In the genomic region with DNA sequence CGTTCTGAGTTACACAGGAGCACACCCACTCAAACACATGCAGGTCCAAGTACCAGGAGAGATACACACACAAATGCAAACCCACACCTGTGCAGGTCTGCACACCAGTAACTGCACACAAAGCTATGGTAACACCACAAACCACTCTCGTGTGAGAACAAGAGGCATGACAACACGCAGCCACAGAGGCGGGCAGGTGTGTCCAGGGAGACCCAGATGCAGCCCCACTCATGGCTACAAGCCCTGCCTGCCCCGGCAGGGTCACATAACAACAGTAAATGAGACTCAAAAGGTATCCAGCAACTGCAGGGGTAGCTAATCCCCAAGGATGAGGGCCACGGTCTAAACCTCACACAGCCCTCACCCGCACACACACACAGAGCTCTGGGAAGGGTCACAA, we compare ENCODE assay signal across 17 cellular contexts. TPM values are rescaled to one million over a fixed set of nuclear protein-coding genes. Genes with fewer than 3 reads are reported as not detected.
DNase-seq lines count a peak whose midpoint lies in the region; ATAC-seq, FAIRE-seq and TF ChIP-seq lines count a peak whose summit lies in the region.
"Had no signal": no experiment of that assay in that cellular context is flagged by ENCODE, and none has a peak within 500 bp of the region (broad histone marks: within the 10 kb centered on the region; RNA-seq: fewer than 3 reads in every experiment).

No MANE protein-coding gene starts in this region.

- WGBS in hepatocyte (ENCODE audit: low lambda C conversion rate, missing lambda C conversion rate) = 79% methylated on average over 7 of the region's 7 CpGs
- WGBS in pancreas, 2 donors = 16 to 20% methylated on average over 7 of the region's 7 CpGs

- H3K9me3 ChIP-seq in hepatocyte (ENCODE audit: low read depth) (no peaks in the 10 kb centered on the region), pancreas (no peaks in the 10 kb centered on the region), Peyer's patch (no peaks in the 10 kb centered on the region), gastrocnemius medialis (no peaks in the 10 kb centered on the region)
- H3K9me3 ChIP-seq: gastroesophageal sphincter, MG63, tibial nerve had no signal

- in situ Hi-C loops in gastrocnemius medialis (cut with MboI; ENCODE audit: low sequenced_read_pairs in 4 of 4) = no loop called here

- TF ChIP-seq CTCF in Calu3 (IDR thresholded peaks at IDR 0.05; ENCODE audit: unreplicated experiment) (no peak), hepatocyte (IDR thresholded peaks at IDR 0.05; ENCODE audit: poor library complexity) (no peak), pancreas (IDR thresholded peaks at IDR 0.05) (no peak), Peyer's patch (IDR thresholded peaks at IDR 0.05) (no peak), gastrocnemius medialis (IDR thresholded peaks at IDR 0.05 in 4 of 5, conservative IDR thresholded peaks at IDR 0.05 in 1 of 5) (no peak)

- no peak for ATAC-seq in T-cell (replicated peaks in 1 of 4)
- ATAC-seq in pancreas = no peak
- no peak for ATAC-seq in GM18502 (IDR thresholded peaks at IDR 0.05; ENCODE audit: poor library complexity, unreplicated experiment)
- no peak for ATAC-seq in gastrocnemius medialis
- ATAC-seq: gastroesophageal sphincter had no signal

- CTCF ChIA-PET in Calu3 (lab: Charles Lee) (no interaction called here), T-cell (lab: Charles Lee) (no interaction called here)

- H3K9me3 Mint-ChIP-seq in Calu3 (ENCODE audit: low read depth, unreplicated experiment) = no peaks in the 10 kb centered on the region
- H3K9me3 Mint-ChIP-seq in T-cell = no peaks in the 10 kb centered on the region

- no peaks in the 10 kb centered on the region for H3K9me2 ChIP-seq in hepatocyte (replicated peaks; ENCODE audit: insufficient read depth)

- peaks cover 28% of the 10 kb centered on the region for H3K4me1 Mint-ChIP-seq in Calu3 (ENCODE audit: low read depth, unreplicated experiment)
- H3K4me1 Mint-ChIP-seq in T-cell = peaks cover 0 to 9% (median 8%) of the 10 kb centered on the region in 3 donors

- no peaks in the 10 kb centered on the region for H4K20me1 ChIP-seq in hepatocyte (ENCODE audit: insufficient read depth, poor library complexity, severe bottlenecking)

- no peak overlapping the region for H2AFZ ChIP-seq in hepatocyte

- no peak for TF ChIP-seq POLR2A in Peyer's patch (IDR thresholded peaks at IDR 0.05)
- no peak for TF ChIP-seq POLR2A in gastrocnemius medialis (IDR thresholded peaks at IDR 0.05)

- H3K4me3 ChIP-seq in hepatocyte (no peak overlapping the region), pancreas (peak overlapping the region; percentile 64 to 92 (median 84)), Peyer's patch (peak overlapping the region in 2 of 4 donors; percentile 53 to 64), gastrocnemius medialis (no peak overlapping the region)
- H3K4me3 ChIP-seq: gastroesophageal sphincter, MG63, tibial nerve had no signal

- H3K36me3 Mint-ChIP-seq in Calu3 (ENCODE audit: insufficient read depth, unreplicated experiment) (peaks cover 29% of the 10 kb centered on the region), T-cell (no peaks in the 10 kb centered on the region)

- H3K27ac Mint-ChIP-seq in Calu3 (ENCODE audit: unreplicated experiment) (no peak overlapping the region), T-cell (no peak overlapping the region)

- FAIRE-seq in pancreas (lab: Jason Lieb, UNC) = no peak
- FAIRE-seq: GM19239 had no signal

- H3K79me2 ChIP-seq in hepatocyte = no peaks in the 10 kb centered on the region

- peak overlapping the region; percentile 77 for H3K4me2 ChIP-seq in hepatocyte

- DNase-seq in Calu3 (no peak), T-cell (no peak), hepatocyte (ENCODE audit: low spot score) (no peak), pancreas (peak in 1 of 6 donors; percentile 59), Kasumi-1 (lab: John Stamatoyannopoulos, UW) (no peak), Peyer's patch (no peak), gastrocnemius medialis (no peak)
- DNase-seq: activated CD4-positive, alpha-beta T cell treated with anti-CD3 and anti-CD28 coated beads for 1 hour; left colon; MG63; NCI-H146; NCI-H82; stimulated activated naive CD4-positive, alpha-beta T cell had no signal

- H3K27ac ChIP-seq in hepatocyte (peak overlapping the region; percentile 33), pancreas (peak overlapping the region; percentile 18 to 80 (median 70)), Peyer's patch (no peak overlapping the region), gastrocnemius medialis (no peak overlapping the region)
- H3K27ac ChIP-seq: gastroesophageal sphincter had no signal

- POLR2A ChIA-PET in T-cell (lab: Charles Lee) = no interaction called here

- H3K4me1 ChIP-seq in hepatocyte (ENCODE audit: insufficient read depth) (peaks cover 46% of the 10 kb centered on the region), pancreas (peaks cover 37 to 55% (median 47%) of the 10 kb centered on the region in 3 donors), Peyer's patch (peaks cover 0 to 7% (median 0%) of the 10 kb centered on the region in 4 donors), gastrocnemius medialis (peaks cover 0 to 3% of the 10 kb centered on the region in 2 donors)

- H3K27me3 Mint-ChIP-seq in Calu3 (ENCODE audit: unreplicated experiment) (no peaks in the 10 kb centered on the region), T-cell (peaks cover 27 to 33% of the 10 kb centered on the region in 2 donors)

- intact Hi-C loops in Calu3 (cut with micrococcal nuclease; ENCODE audit: unreplicated experiment) = no loop called here
- intact Hi-C loops in pancreas (cut with DNase I) = no loop called here
- intact Hi-C loops in gastrocnemius medialis (cut with DNase I; ENCODE audit: low total_unique reads) = no loop called here

- H3K36me3 ChIP-seq in hepatocyte (replicated peaks; ENCODE audit: insufficient read depth, low read depth) (no peaks in the 10 kb centered on the region), pancreas (no peaks in the 10 kb centered on the region), Peyer's patch (no peaks in the 10 kb centered on the region), gastrocnemius medialis (no peaks in the 10 kb centered on the region)
- H3K36me3 ChIP-seq: gastroesophageal sphincter, MG63 had no signal

- H3K27me3 ChIP-seq in hepatocyte (no peaks in the 10 kb centered on the region), pancreas (no peaks in the 10 kb centered on the region), Peyer's patch (no peaks in the 10 kb centered on the region), gastrocnemius medialis (peaks cover 22 to 25% (median 25%) of the 10 kb centered on the region in 3 donors)
- H3K27me3 ChIP-seq: MG63 had no signal

- BruUV-seq in Calu3 (replicated peaks; lab: Mats Ljungman, UMichigan) = TSS peak; percentile 20

- H3K4me3 Mint-ChIP-seq in Calu3 (ENCODE audit: low read depth, unreplicated experiment) = peak overlapping the region; percentile 69
- peak overlapping the region in 2 of 3 donors; percentile 44 to 56 for H3K4me3 Mint-ChIP-seq in T-cell

RNA-seq across cellular contexts. Expression of a gene that starts 48.1 kb away (rescaled TPM):
- 23.8 and 26.8 TPM in 2 replicates for total RNA-seq in Calu3 (2022)
- total RNA-seq in T-cell = 1 to 10 TPM in 1 of 5 donors, under 1 TPM in 4; 0.18 to 1.0 (median 0.35) TPM
- total RNA-seq in hepatocyte = 12.0 and 12.3 TPM in 2 replicates
- polyA plus RNA-seq in hepatocyte = 14.2 and 18.0 TPM in 2 replicates
- total RNA-seq in pancreas = 10 to 100 TPM; 53.4 to 93.3 (median 64.8) TPM
- 100 to 1,000 TPM in 1 of 2 donors, 10 to 100 TPM in 1; 83.6 to 100 TPM for polyA plus RNA-seq in pancreas
- 10 to 100 TPM; 32.2 to 65.3 (median 57.0) TPM for total RNA-seq in Peyer's patch
- under 1 TPM in 2 of 4 donors, not detected in 2; 0.46 to 0.75 TPM for total RNA-seq in gastrocnemius medialis

Comparison
In these comparisons a context has a peak if more than half of its experiments do, and no peak if none do; other contexts are left out.
1. H3K27ac ChIP-seq: peak in hepatocyte (single experiment) and pancreas (4 of 4); none in Peyer's patch (0 of 4) and gastrocnemius medialis (0 of 4).
2. H3K4me3 ChIP-seq: peak in pancreas (4 of 4); none in hepatocyte (single experiment) and gastrocnemius medialis (0 of 4).